Comparison of ENCODE assay signal across 8 cellular contexts in the genomic region with DNA sequence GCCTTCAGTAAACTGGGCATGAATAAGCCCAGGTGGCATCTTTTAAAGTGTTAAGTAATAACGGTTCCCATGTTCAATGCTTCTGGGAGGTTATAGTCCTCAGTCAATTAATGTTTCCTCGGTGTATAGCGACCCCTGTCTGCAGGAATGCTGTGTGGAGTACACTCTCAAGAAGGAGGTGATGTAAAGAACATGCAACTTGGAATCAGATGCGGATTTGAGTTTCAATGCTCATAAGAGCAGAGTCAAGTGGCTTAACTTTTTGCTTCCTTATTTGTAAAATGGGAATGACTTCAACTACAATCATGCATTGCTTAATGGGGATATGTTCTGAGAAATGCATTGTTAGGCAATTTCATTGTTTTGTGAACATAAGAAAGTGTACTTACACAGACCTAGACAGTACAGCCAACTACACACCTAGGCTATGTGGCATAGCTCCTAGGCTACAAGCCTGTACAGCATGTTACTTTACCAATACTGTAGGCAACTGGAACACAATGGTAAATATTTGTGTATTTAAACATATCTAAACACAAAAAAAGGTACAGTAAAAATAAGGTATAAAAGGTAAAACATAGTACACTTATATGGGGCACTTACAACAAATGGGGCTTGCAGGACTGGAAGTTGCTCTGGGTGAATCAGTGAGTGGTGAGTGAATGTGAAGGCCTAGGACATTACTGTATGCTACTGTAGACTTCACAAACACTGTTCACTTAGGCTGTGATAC.
A peak's percentile ranks its signal among the peaks of the same experiment; 100 is the strongest.
DNase-seq lines count a peak whose midpoint lies in the region; ATAC-seq and TF ChIP-seq lines count a peak whose summit lies in the region.

No MANE protein-coding gene starts in this region.

- H3K27ac ChIP-seq in WERI-Rb-1 (no peak overlapping the region), caudate nucleus (ENCODE audit: low read depth, low read length) (no peak overlapping the region)

- no peaks in the 10 kb centered on the region for H3K9me3 ChIP-seq in WERI-Rb-1 (ENCODE audit: severe bottlenecking)

- peak; percentile 78 for TF ChIP-seq CTCF in WERI-Rb-1 (IDR thresholded peaks at IDR 0.05; ENCODE audit: low read depth, low read length)

- DNase-seq in activated gamma-delta T cell treated with Interleukin-2 at 50 U/mL for 16 hours (peak; percentile 67), activated gamma-delta T cell (lab: John Stamatoyannopoulos, UW) (no peak), NCI-H2081 (lab: John Stamatoyannopoulos, UW) (peak; percentile 63 to 79), WERI-Rb-1 (peak; percentile 83), caudate nucleus (lab: John Stamatoyannopoulos, UW) (peak in 42 of 61 donors; percentile 0 to 74 (median 12)), left kidney (ENCODE audit: low read depth, low spot score) (peak; percentile 91)
- peak; percentile 42 to 57 (median 55) for DNase-seq in stimulated activated CD4-positive, alpha-beta T cell treated with anti-CD3 and anti-CD28 coated beads, TNF-alpha, amount 100 ng/mL, for 24 hours (ENCODE audit: low read depth in 3 of 3)

- H3K36me3 ChIP-seq in WERI-Rb-1: no peaks in the 10 kb centered on the region

- ATAC-seq in HG02884 (IDR thresholded peaks at IDR 0.05; ENCODE audit: unreplicated experiment): peak; percentile 83

- no peak overlapping the region for H3K4me3 ChIP-seq in WERI-Rb-1 (ENCODE audit: low read depth, low read length)

- H3K27me3 ChIP-seq in WERI-Rb-1 (ENCODE audit: insufficient read depth, low read depth, severe bottlenecking): no peaks in the 10 kb centered on the region
